Comparison of ENCODE assay signal across 8 cellular contexts in the genomic region with DNA sequence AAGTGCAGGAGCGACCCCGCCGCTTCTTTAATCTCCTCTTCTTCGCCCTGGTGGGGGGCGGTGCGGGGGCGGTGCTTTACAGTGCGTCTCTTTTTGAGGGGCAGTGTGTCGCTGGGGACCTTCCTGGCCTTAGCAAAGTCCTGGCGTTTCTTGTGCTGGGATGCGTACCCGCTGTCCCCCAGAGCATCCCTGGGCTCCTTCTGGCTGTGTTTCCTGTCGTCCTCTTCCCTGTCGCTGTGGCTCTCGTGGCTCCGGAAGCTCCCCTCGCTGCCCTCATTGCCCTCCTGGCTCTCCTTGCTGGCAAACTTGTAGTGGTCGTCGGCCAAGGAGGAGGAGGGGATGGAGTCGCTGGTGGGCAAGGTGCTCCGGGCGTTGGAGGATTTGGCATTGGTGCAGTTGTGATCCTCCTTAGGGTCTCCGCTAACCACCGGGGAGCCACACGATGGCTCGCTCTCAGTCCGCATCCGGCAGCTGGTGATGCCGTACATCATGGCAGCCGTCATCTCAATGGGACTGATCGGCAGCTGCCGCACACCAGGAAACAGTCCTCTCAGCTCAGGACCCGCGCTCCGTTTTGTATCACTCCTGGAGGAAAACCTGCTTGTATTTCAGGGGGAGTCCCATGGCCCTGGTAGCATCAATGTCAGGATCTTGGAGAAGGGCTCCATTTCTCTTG. TPM values are rescaled to one million over a fixed set of nuclear protein-coding genes. Genes with fewer than 3 reads are reported as not detected.
A peak's percentile ranks its signal among the peaks of the same experiment; 100 is the strongest.
DNase-seq lines count a peak whose midpoint lies in the region; ATAC-seq and TF ChIP-seq lines count a peak whose summit lies in the region.

No MANE protein-coding gene starts in this region.

- ATAC-seq in heart left ventricle = no peak
- ATAC-seq in left ventricle myocardium superior = no peak
- ATAC-seq in T-cell (replicated peaks in 1 of 4) = peak in 3 of 4 experiments; percentile 51 to 71 (median 61)
- no peak for ATAC-seq in left lobe of liver

- peaks cover 3 to 5% (median 4%) of the 10 kb centered on the region in 3 donors for H3K4me1 Mint-ChIP-seq in T-cell

- no peak for TF ChIP-seq CTCF in heart left ventricle (IDR thresholded peaks at IDR 0.05)
- no peak for TF ChIP-seq CTCF in foreskin fibroblast (IDR thresholded peaks at IDR 0.05; ENCODE audit: low read depth, low read length)
- TF ChIP-seq CTCF in tibial artery (IDR thresholded peaks at IDR 0.05) = no peak

- H3K4me1 ChIP-seq in heart left ventricle (no peaks in the 10 kb centered on the region), tibial artery (peaks cover 0 to 2% (median 0%) of the 10 kb centered on the region in 4 donors)

- peaks cover 6 to 41% of the 10 kb centered on the region in 2 donors for H3K27me3 Mint-ChIP-seq in T-cell

- peaks cover 0 to 48% (median 0%) of the 10 kb centered on the region in 9 donors for H3K27me3 ChIP-seq in heart left ventricle
- no peaks in the 10 kb centered on the region for H3K27me3 ChIP-seq in tibial artery

- peak overlapping the region in 7 of 12 donors; percentile 12 to 36 (median 24) for H3K4me3 ChIP-seq in heart left ventricle
- H3K4me3 ChIP-seq in foreskin fibroblast (ENCODE audit: low read depth in 1 of 2, low read length in 2 of 2) = peak overlapping the region; percentile 13 to 16
- peak overlapping the region; percentile 29 to 39 for H3K4me3 ChIP-seq in tibial artery

- H3K9me3 Mint-ChIP-seq in T-cell = no peaks in the 10 kb centered on the region

- H3K27ac Mint-ChIP-seq in T-cell = no peak overlapping the region

- no peak for TF ChIP-seq POLR2A in heart left ventricle (IDR thresholded peaks at IDR 0.05)

- H3K4me3 Mint-ChIP-seq in T-cell = peak overlapping the region; percentile 65 to 89 (median 82)

- intact Hi-C loops in heart left ventricle (cut with DNase I) (no loop called here), left ventricle myocardium superior (cut with micrococcal nuclease) (no loop called here), tibial artery (cut with DNase I; ENCODE audit: low total_unique reads) (no loop called here)

- no peaks in the 10 kb centered on the region for H3K36me3 Mint-ChIP-seq in T-cell

- no peak overlapping the region for H3K27ac ChIP-seq in heart left ventricle
- H3K27ac ChIP-seq in tibial artery = no peak overlapping the region

- DNase-seq in heart left ventricle = no peak
- no peak for DNase-seq in left ventricle myocardium superior
- peak in 5 of 34 experiments; percentile 0 to 4 (median 1) for DNase-seq in T-cell
- peak in 1 of 2 donors; percentile 11 for DNase-seq in foreskin fibroblast
- no peak for DNase-seq in tibial artery
- no peak for DNase-seq in GOT3 (lab: John Stamatoyannopoulos, UW)
- no peak for DNase-seq in HT-29 (ENCODE audit: low spot score)
- DNase-seq in left lobe of liver (ENCODE audit: low spot score) = no peak

- WGBS in heart left ventricle, 4 donors = 17 to 67% (median 31%) methylated on average over 29 to 35 of the region's 35 CpGs

- H3K9me3 ChIP-seq in heart left ventricle = no peaks in the 10 kb centered on the region
- H3K9me3 ChIP-seq in tibial artery = no peaks in the 10 kb centered on the region

- POLR2A ChIA-PET in T-cell (lab: Charles Lee) = no interaction called here

- CTCF ChIA-PET in T-cell (lab: Charles Lee) = no interaction called here

- no peaks in the 10 kb centered on the region for H3K36me3 ChIP-seq in heart left ventricle
- no peaks in the 10 kb centered on the region for H3K36me3 ChIP-seq in tibial artery

RNA-seq across cellular contexts. Expression of gene TMSB15A, which starts 30.4 kb away (rescaled TPM):
- total RNA-seq in heart left ventricle (1 to 10 TPM in 1 of 9 donors, under 1 TPM in 2, not detected in 6; 0.66 to 1.3 (median 0.79) TPM), left ventricle myocardium superior (not detected), T-cell (not detected), left lobe of liver (not detected)
- polyA plus RNA-seq in heart left ventricle = under 1 TPM; 0.12 to 0.34 TPM
- not detected in 2 replicates for total RNA-seq in HT-29 (2014; rRNA removed; shearing (Covaris generic))

RNA-seq across cellular contexts. Expression of gene ARMCX5, which starts 52.4 kb away (rescaled TPM):
- total RNA-seq in heart left ventricle (1 to 10 TPM; 3.0 to 7.6 (median 5.5) TPM), left ventricle myocardium superior (2.8 TPM), T-cell (10 to 100 TPM; 10.5 to 14.4 (median 12.1) TPM), left lobe of liver (4.7 TPM)
- polyA plus RNA-seq in heart left ventricle = 10 to 100 TPM in 1 of 2 donors, 1 to 10 TPM in 1; 1.7 to 10.5 TPM
- total RNA-seq in HT-29 (2014; rRNA removed; shearing (Covaris generic)) = 10.5 and 12.1 TPM in 2 replicates

Comparison
In these comparisons a context has a peak if more than half of its experiments do, and no peak if none do; other contexts are left out.
1. ATAC-seq: peak in T-cell (3 of 4); none in heart left ventricle (0 of 4), left ventricle myocardium superior (single experiment) and left lobe of liver (single experiment).
2. Peak in every context shown above with its lines, with median percentiles within 50 percentile points of each other: H3K4me3 ChIP-seq.